Comparison of ENCODE assay signal across 7 cellular contexts in the genomic region with DNA sequence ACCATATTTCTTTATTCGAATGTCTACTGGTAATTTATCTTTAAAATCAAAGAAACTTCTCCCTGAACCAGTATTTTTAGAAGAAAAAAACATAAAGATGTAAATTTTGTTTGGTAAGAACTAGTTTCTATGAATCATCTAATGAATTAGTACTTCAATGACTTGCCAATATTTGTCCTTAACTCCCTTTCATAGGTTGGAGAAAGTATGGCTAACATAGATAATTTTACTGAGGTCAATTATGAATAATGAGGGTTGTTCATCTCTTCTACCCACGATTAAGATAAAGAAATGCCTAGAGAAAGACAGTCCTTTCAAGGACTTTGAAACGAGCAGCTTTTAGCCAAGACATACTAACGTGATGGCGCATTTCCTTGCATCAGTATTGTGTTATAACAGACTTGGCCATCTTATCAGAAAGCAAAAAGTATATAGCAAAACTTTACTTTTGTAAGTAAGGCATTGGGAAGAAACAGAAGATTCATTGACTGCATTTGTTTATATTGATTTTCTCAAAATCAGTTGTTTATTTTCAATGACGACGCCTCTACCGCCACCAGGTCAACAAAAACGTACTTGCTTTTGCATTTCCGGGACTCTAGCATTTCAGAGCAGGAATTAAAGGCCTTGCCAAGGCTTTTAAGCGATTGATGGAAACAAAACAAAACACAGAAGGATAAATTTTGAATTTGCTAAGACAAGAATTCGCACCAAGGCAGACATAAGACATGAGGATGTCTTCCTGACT. TPM values are rescaled to one million over a fixed set of nuclear protein-coding genes. Genes with fewer than 3 reads are reported as not detected.
DNase-seq lines count a peak whose midpoint lies in the region; ATAC-seq and TF ChIP-seq lines count a peak whose summit lies in the region.

No MANE protein-coding gene starts in this region.

- no peak overlapping the region for H2BK5ac ChIP-seq in mesenchymal stem cell (ENCODE audit: low read depth, low read length, poor library complexity, severe bottlenecking)

- H3K18ac ChIP-seq in mesenchymal stem cell (ENCODE audit: low read depth in 1 of 2, low read length in 2 of 2) = peak overlapping the region; percentile 83 to 95

- in situ Hi-C loops in GM13977 (cut with MboI; ENCODE audit: low pct_unique_long_range_greater_than_20kb, low sequenced_read_pairs, unreplicated experiment) = no loop called here

- no peak overlapping the region for H2AFZ ChIP-seq in mesenchymal stem cell (ENCODE audit: low read depth, low read length)

- H3K14ac ChIP-seq in mesenchymal stem cell (ENCODE audit: low read length in 2 of 2) = no peak overlapping the region

- H3K27ac ChIP-seq in breast epithelium (peak overlapping the region; percentile 96), mesenchymal stem cell (ENCODE audit: low read length, poor library complexity, severe bottlenecking) (peak overlapping the region; percentile 47), vagina (peak overlapping the region; percentile 98)

- H3K23ac ChIP-seq in mesenchymal stem cell (ENCODE audit: low read length in 2 of 2) = no peak overlapping the region

- H2BK12ac ChIP-seq in mesenchymal stem cell (ENCODE audit: low read length in 2 of 2) = peak overlapping the region in 1 of 2 experiments; percentile 94

- H3K4me3 ChIP-seq in LNCaP clone FGC (ENCODE audit: low read depth, low read length) = peak overlapping the region; percentile 64
- H3K4me3 ChIP-seq in breast epithelium = peak overlapping the region; percentile 74 to 96 (median 93)
- peak overlapping the region; percentile 62 to 88 for H3K4me3 ChIP-seq in mesenchymal stem cell (ENCODE audit: insufficient read depth in 1 of 2, low read depth in 1 of 2, low read length in 2 of 2)
- H3K4me3 ChIP-seq in vagina = peak overlapping the region; percentile 79 to 90

- H3K79me1 ChIP-seq in mesenchymal stem cell (replicated peaks; ENCODE audit: low read length, poor library complexity, severe bottlenecking) = no peaks in the 10 kb centered on the region

- H3K36me3 ChIP-seq in breast epithelium (no peaks in the 10 kb centered on the region), mesenchymal stem cell (ENCODE audit: control insufficient read depth in 1 of 2, insufficient read depth in 2 of 2, low read depth in 1 of 2, low read length in 2 of 2) (peaks cover 0 to under 1% of the 10 kb centered on the region in 2 experiments), vagina (no peaks in the 10 kb centered on the region)

- DNase-seq in GM13977 (ENCODE audit: low spot score) (peak; percentile 19), LNCaP clone FGC (ENCODE audit: low read depth) (no peak), breast epithelium (ENCODE audit: low spot score in 2 of 2) (no peak), mesenchymal stem cell (no peak), vagina (ENCODE audit: extremely low spot score in 2 of 2) (no peak)
- DNase-seq in stimulated activated CD4-positive, alpha-beta T cell treated with anti-CD3 and anti-CD28 coated beads, Interleukin-4, amount 100 ng/mL, for 1 hour = no peak

- no peak for TF ChIP-seq CTCF in GM13977 (IDR thresholded peaks at IDR 0.05; ENCODE audit: extremely low read depth, insufficient read depth, missing control alignments)
- TF ChIP-seq CTCF in LNCaP clone FGC (IDR thresholded peaks at IDR 0.05; ENCODE audit: control insufficient read depth, extremely low read depth, insufficient read depth) = no peak
- no peak for TF ChIP-seq CTCF in breast epithelium (IDR thresholded peaks at IDR 0.05)
- TF ChIP-seq CTCF in vagina (IDR thresholded peaks at IDR 0.05) = no peak

- intact Hi-C loops in breast epithelium (cut with DNase I; ENCODE audit: low total_unique reads) (no loop called here), vagina (cut with DNase I) (loop anchor here (2.0 to 10.0 kb wide), 2 partner anchors 30 to 154 kb away; no protein-coding TSS in a partner anchor)

- H3K9me3 ChIP-seq in breast epithelium (no peaks in the 10 kb centered on the region), mesenchymal stem cell (ENCODE audit: control insufficient read depth, low read length) (no peaks in the 10 kb centered on the region), vagina (no peaks in the 10 kb centered on the region)

- H3K4me1 ChIP-seq in breast epithelium (no peaks in the 10 kb centered on the region), mesenchymal stem cell (ENCODE audit: control insufficient read depth, insufficient read depth, low read depth, low read length) (peaks cover 22% of the 10 kb centered on the region), vagina (peaks cover 20% of the 10 kb centered on the region)

- H2BK15ac ChIP-seq in mesenchymal stem cell (ENCODE audit: low read depth, poor library complexity, severe bottlenecking) = peak overlapping the region; percentile 97

- TF ChIP-seq POLR2A in breast epithelium (IDR thresholded peaks at IDR 0.05) = no peak
- no peak for TF ChIP-seq POLR2A in vagina (IDR thresholded peaks at IDR 0.05)

- 50% methylated on average over 9 of the region's 12 CpGs for WGBS in mesenchymal stem cell

- H3K9ac ChIP-seq in mesenchymal stem cell (ENCODE audit: low read length) = peak overlapping the region; percentile 99

- H2BK120ac ChIP-seq in mesenchymal stem cell (ENCODE audit: low read depth, low read length) = peak overlapping the region; percentile 99

- H3K27me3 ChIP-seq in breast epithelium (no peaks in the 10 kb centered on the region), mesenchymal stem cell (ENCODE audit: control insufficient read depth in 1 of 2, insufficient read depth in 1 of 2, low read length in 2 of 2) (no peaks in the 10 kb centered on the region), vagina (no peaks in the 10 kb centered on the region)

- peak; percentile 3 for ATAC-seq in GM21786 (IDR thresholded peaks at IDR 0.05; ENCODE audit: unreplicated experiment)

- H2AK5ac ChIP-seq in mesenchymal stem cell (ENCODE audit: low read length, severe bottlenecking) = no peak overlapping the region

- H4K8ac ChIP-seq in mesenchymal stem cell (ENCODE audit: low read length) = peak overlapping the region; percentile 86

- H3K4ac ChIP-seq in mesenchymal stem cell (ENCODE audit: low read depth in 1 of 2, low read length in 2 of 2) = peak overlapping the region; percentile 76 to 96

- peak overlapping the region; percentile 93 for H4K91ac ChIP-seq in mesenchymal stem cell (ENCODE audit: low read length)

- H3K4me2 ChIP-seq in mesenchymal stem cell (ENCODE audit: low read length, poor library complexity, severe bottlenecking) = peak overlapping the region; percentile 77

RNA-seq across cellular contexts. Expression of gene RBM43, which starts 1.0 kb away (rescaled TPM):
- total RNA-seq in breast epithelium (1 to 10 TPM; 4.6 to 6.6 (median 5.0) TPM), vagina (3.9 TPM)
- 9.1 TPM for polyA plus RNA-seq in mesenchymal stem cell (2013, experiment 1 of 2)
- 9.0 TPM for polyA plus RNA-seq in mesenchymal stem cell (2013, experiment 2 of 2)

RNA-seq across cellular contexts. Expression of gene NMI, which starts 28.8 kb away (rescaled TPM):
- 10 to 100 TPM in 2 of 3 donors, 1 to 10 TPM in 1; 6.9 to 10.4 (median 10.2) TPM for total RNA-seq in breast epithelium
- polyA plus RNA-seq in mesenchymal stem cell (2013, experiment 1 of 2) = 24.1 TPM
- 27.1 TPM for polyA plus RNA-seq in mesenchymal stem cell (2013, experiment 2 of 2)
- total RNA-seq in vagina = 9.3 TPM

Comparison
In these comparisons a context has a peak if more than half of its experiments do, and no peak if none do; other contexts are left out.
1. H3K27ac ChIP-seq: peak in every context shown above with its lines; median percentile 98 in vagina; 96 in breast epithelium; 47 in mesenchymal stem cell.